ENCODE assay signal across 10 cellular contexts in the genomic region with DNA sequence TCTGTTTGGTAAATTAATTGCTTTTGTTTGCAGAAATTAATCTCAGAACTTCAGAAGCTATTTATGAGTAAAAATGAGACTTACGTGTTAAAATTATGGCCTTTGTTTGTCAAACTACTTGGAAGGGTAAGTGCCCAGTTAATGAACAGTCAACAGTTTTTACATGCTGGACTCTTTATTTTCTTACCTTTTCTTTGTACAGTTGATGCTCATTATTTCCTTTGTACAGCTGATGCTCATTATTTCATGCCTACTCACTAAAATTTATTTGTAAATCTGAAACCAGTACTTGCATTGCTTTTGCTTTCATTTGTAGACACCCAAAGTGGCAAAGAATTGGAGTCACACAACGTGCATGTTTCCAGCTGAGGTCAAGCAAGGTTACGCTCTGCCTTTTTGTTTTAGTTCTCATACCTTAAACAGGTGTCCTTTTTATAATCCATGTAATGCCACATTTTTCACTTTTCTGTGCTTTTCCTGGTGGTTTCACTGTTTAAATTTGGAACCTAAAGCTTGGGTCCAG. TPM values are rescaled to one million over a fixed set of nuclear protein-coding genes. Genes with fewer than 3 reads are reported as not detected.
DNase-seq lines count a peak whose midpoint lies in the region; ATAC-seq and TF ChIP-seq lines count a peak whose summit lies in the region.
"Had no signal": no experiment of that assay in that cellular context is flagged by ENCODE, and none has a peak within 500 bp of the region (broad histone marks: within the 10 kb centered on the region; RNA-seq: fewer than 3 reads in every experiment).

No MANE protein-coding gene starts in this region.

- no peak overlapping the region for H3K4me3 ChIP-seq in KMS-11 (IDR thresholded peaks at IDR 0.05; ENCODE audit: insufficient read depth, low read depth, low read length)
- H3K4me3 ChIP-seq: pancreas had no signal

- peak overlapping the region; percentile 24 for H3K4me3 Mint-ChIP-seq in activated naive CD4-positive, alpha-beta T cell treated with anti-CD3 and anti-CD28 coated beads, Interleukin-2, amount 50 U/mL, for 24 hours

- H3K27ac ChIP-seq in KMS-11 = peak overlapping the region; percentile 36
- H3K27ac ChIP-seq: pancreas had no signal

- no peak overlapping the region for H2AFZ ChIP-seq in KMS-11 (ENCODE audit: low read depth)

- no peaks in the 10 kb centered on the region for H3K27me3 ChIP-seq in KMS-11 (ENCODE audit: insufficient read depth, low read depth)
- H3K27me3 ChIP-seq: pancreas had no signal

- no peaks in the 10 kb centered on the region for H3K9me3 Mint-ChIP-seq in activated naive CD4-positive, alpha-beta T cell treated with anti-CD3 and anti-CD28 coated beads, Interleukin-2, amount 50 U/mL, for 24 hours

- peak; percentile 70 for ATAC-seq in HG02588 (IDR thresholded peaks at IDR 0.05; ENCODE audit: unreplicated experiment)
- ATAC-seq in sciatic nerve = no peak
- ATAC-seq: pancreas had no signal

- peaks cover 4% of the 10 kb centered on the region; the same call in 1 of the 2 replicates for H4K20me1 ChIP-seq in KMS-11 (ENCODE audit: insufficient read depth)

- peaks cover 49% of the 10 kb centered on the region for H3K4me1 Mint-ChIP-seq in activated naive CD4-positive, alpha-beta T cell treated with anti-CD3 and anti-CD28 coated beads, Interleukin-2, amount 50 U/mL, for 24 hours

- peaks cover 88% of the 10 kb centered on the region for H3K79me2 ChIP-seq in KMS-11 (ENCODE audit: insufficient read depth, low read depth)

- H3K36me3 ChIP-seq in KMS-11 (ENCODE audit: insufficient read depth) = peaks cover 35% of the 10 kb centered on the region; the same call in 1 of the 2 replicates

- intact Hi-C loops in sciatic nerve (cut with DNase I) = no loop called here

- no peaks in the 10 kb centered on the region for H3K27me3 Mint-ChIP-seq in activated naive CD4-positive, alpha-beta T cell treated with anti-CD3 and anti-CD28 coated beads, Interleukin-2, amount 50 U/mL, for 24 hours

- peak overlapping the region; percentile 30 for H3K4me2 ChIP-seq in KMS-11

- no peak for TF ChIP-seq CTCF in KMS-11 (conservative IDR thresholded peaks at IDR 0.05; ENCODE audit: low read depth, low read length)

- H3K27ac Mint-ChIP-seq in activated naive CD4-positive, alpha-beta T cell treated with anti-CD3 and anti-CD28 coated beads, Interleukin-2, amount 50 U/mL, for 24 hours = peak overlapping the region; percentile 86

- H3K36me3 Mint-ChIP-seq in activated naive CD4-positive, alpha-beta T cell treated with anti-CD3 and anti-CD28 coated beads, Interleukin-2, amount 50 U/mL, for 24 hours = peaks cover 32% of the 10 kb centered on the region

- H3K4me1 ChIP-seq in KMS-11 (ENCODE audit: low read depth, poor library complexity, severe bottlenecking) = peaks cover 35% of the 10 kb centered on the region
- H3K4me1 ChIP-seq: pancreas had no signal

- no peak for DNase-seq in activated naive CD4-positive, alpha-beta T cell treated with anti-CD3 and anti-CD28 coated beads, Interleukin-2, amount 50 U/mL, for 16 hours
- DNase-seq in sciatic nerve (ENCODE audit: low spot score) (no peak), NCI-H2196 (lab: John Stamatoyannopoulos, UW; ENCODE audit: unreplicated experiment) (no peak), DMS 273 (lab: John Stamatoyannopoulos, UW; ENCODE audit: unreplicated experiment) (no peak), NCI-H526 treated with DMSO at 0.1 percent for 48 hours (lab: John Stamatoyannopoulos, UW) (no peak)
- DNase-seq: pancreas, Right ventricle myocardium superior had no signal

- H3K9ac ChIP-seq in KMS-11 = no peak overlapping the region

RNA-seq across cellular contexts. Expression of a gene that starts 13.3 kb away (rescaled TPM):
- 70.8 TPM for total RNA-seq in sciatic nerve
